ENCODE assay signal across 17 cellular contexts in the genomic region with DNA sequence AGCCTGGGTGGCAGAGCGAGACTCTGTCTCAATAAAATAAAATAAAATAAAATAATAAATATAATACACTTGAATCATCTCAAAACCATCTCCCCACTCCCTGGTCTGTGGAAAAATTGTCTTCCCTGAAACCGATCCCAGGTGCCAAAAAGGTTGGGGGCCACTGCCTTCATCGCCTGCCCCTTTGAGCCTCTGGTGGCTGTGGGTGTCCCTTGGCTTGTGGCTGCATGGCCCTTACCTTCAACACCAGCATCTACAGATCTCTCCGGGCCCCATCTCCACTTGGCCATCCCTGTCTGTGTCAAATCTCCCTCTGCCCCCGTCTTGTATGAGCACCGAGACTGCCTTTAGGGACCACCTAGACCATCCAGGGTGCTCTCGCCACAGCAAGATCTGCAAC.
DNase-seq lines count a peak whose midpoint lies in the region; ATAC-seq and TF ChIP-seq lines count a peak whose summit lies in the region.
"Had no signal": no experiment of that assay in that cellular context is flagged by ENCODE, and none has a peak within 500 bp of the region (broad histone marks: within the 10 kb centered on the region; RNA-seq: fewer than 3 reads in every experiment).

No MANE protein-coding gene starts in this region.

- in situ Hi-C loops in transverse colon (cut with MboI; ENCODE audit: low pct_ligation_motif_present in 1 of 4, low pct_unique_long_range_greater_than_20kb in 1 of 4, low sequenced_read_pairs in 3 of 4): no loop called here

- peak overlapping the region; percentile 39 for H2BK5ac ChIP-seq in neuronal stem cell (ENCODE audit: low read length)

- no peak overlapping the region for H3K27ac ChIP-seq in neuronal stem cell (replicated peaks; ENCODE audit: low read length)
- H3K27ac ChIP-seq in transverse colon: peak overlapping the region; percentile 87 to 91 (median 90)

- H3K4me3 ChIP-seq in neuronal stem cell (ENCODE audit: low read length in 2 of 2): no peak overlapping the region
- H3K4me3 ChIP-seq in transverse colon: no peak overlapping the region
- H3K4me3 ChIP-seq: left lung had no signal

- TF ChIP-seq POLR2A in transverse colon (IDR thresholded peaks at IDR 0.05): no peak

- H2BK120ac ChIP-seq in neuronal stem cell (ENCODE audit: low read depth, low read length): peak overlapping the region; percentile 42

- no peak overlapping the region for H2BK12ac ChIP-seq in neuronal stem cell (ENCODE audit: low read length)

- H3K4me1 Mint-ChIP-seq in chondrocyte (ENCODE audit: low read depth): peaks cover 86% of the 10 kb centered on the region

- no peaks in the 10 kb centered on the region for H3K36me3 ChIP-seq in neuronal stem cell (replicated peaks in 1 of 2; ENCODE audit: control insufficient read depth in 2 of 2, insufficient read depth in 2 of 2, low read length in 2 of 2)
- H3K36me3 ChIP-seq in transverse colon: no peaks in the 10 kb centered on the region
- H3K36me3 ChIP-seq: left lung had no signal

- no peaks in the 10 kb centered on the region for H3K27me3 Mint-ChIP-seq in chondrocyte (ENCODE audit: low read depth)

- H3K27me3 ChIP-seq in neuronal stem cell (ENCODE audit: control insufficient read depth in 3 of 3, insufficient read depth in 3 of 3, low read depth in 1 of 3, low read length in 3 of 3) (no peaks in the 10 kb centered on the region), transverse colon (no peaks in the 10 kb centered on the region)
- H3K27me3 ChIP-seq: left lung had no signal

- H4K8ac ChIP-seq in neuronal stem cell (ENCODE audit: low read depth, low read length): no peak overlapping the region

- no peak overlapping the region for H3K4me2 ChIP-seq in neuronal stem cell (ENCODE audit: insufficient read depth, low read length, poor library complexity, severe bottlenecking)

- no peak for TF ChIP-seq EP300 in transverse colon (IDR thresholded peaks at IDR 0.05; ENCODE audit: low read depth)

- H3K4me3 Mint-ChIP-seq in chondrocyte (ENCODE audit: unreplicated experiment): no peak overlapping the region

- H3K9me3 ChIP-seq in neuronal stem cell (replicated peaks in 1 of 2; ENCODE audit: control insufficient read depth in 2 of 2, insufficient read depth in 1 of 2, low read depth in 1 of 2, low read length in 2 of 2) (no peaks in the 10 kb centered on the region), transverse colon (no peaks in the 10 kb centered on the region)
- H3K9me3 ChIP-seq: left lung had no signal

- peak overlapping the region; percentile 70 for H3K18ac ChIP-seq in neuronal stem cell (ENCODE audit: low read length)

- ATAC-seq in Right ventricle myocardium superior (ENCODE audit: poor library complexity) (no peak), left ventricle myocardium superior (no peak), HG02642 (IDR thresholded peaks at IDR 0.05; ENCODE audit: poor library complexity, unreplicated experiment) (no peak)
- ATAC-seq: stimulated activated naive CD8-positive, alpha-beta T cell treated with anti-CD3 and anti-CD28 coated beads, Interleukin-15, Interleukin-2, amounts not matched to agents 100 U/mL and 50 U/mL, for 24 hours had no signal

- DNase-seq in Right ventricle myocardium superior: peak; percentile 36
- no peak for DNase-seq in left ventricle myocardium superior
- peak; percentile 48 for DNase-seq in chondrocyte (ENCODE audit: low spot score)
- DNase-seq in neuronal stem cell (ENCODE audit: low spot score): no peak
- peak; percentile 8 for DNase-seq in transverse colon
- no peak for DNase-seq in iPS-NIHi7 (ENCODE audit: extremely low spot score)
- no peak for DNase-seq in SHP77 (lab: John Stamatoyannopoulos, UW)
- DNase-seq: activated CD4-positive, alpha-beta T cell treated with anti-CD3 and anti-CD28 coated beads for 1 hour; activated CD8-positive, alpha-beta memory T cell treated with anti-CD3 and anti-CD28 coated beads, Interleukin-2, amount 50 U/mL, for 48 hours; activated naive CD4-positive, alpha-beta T cell treated with anti-CD3 and anti-CD28 coated beads, Interleukin-2, amount 50 U/mL, for 16 hours; effector memory CD4-positive, alpha-beta T cell; NCI-H1105; NCI-H2171 treated with DMSO at 0.1 percent for 48 hours; stimulated activated CD4-positive, alpha-beta T cell treated with anti-CD3 and anti-CD28 coated beads, Interleukin-15, amount 100 ng/mL, for 24 hours; stimulated activated naive CD8-positive, alpha-beta T cell treated with anti-CD3 and anti-CD28 coated beads, Interleukin-15, Interleukin-2, amounts not matched to agents 100 U/mL and 50 U/mL, for 24 hours had no signal

- no peak overlapping the region for H3K9ac ChIP-seq in neuronal stem cell (ENCODE audit: low read depth, low read length, poor library complexity)

- peak overlapping the region; percentile 68 for H3K23ac ChIP-seq in neuronal stem cell (ENCODE audit: low read depth, low read length, poor library complexity)

- peaks cover 2% of the 10 kb centered on the region for H3K79me1 ChIP-seq in neuronal stem cell (ENCODE audit: low read depth, low read length)

- peak overlapping the region; percentile 79 for H3K4ac ChIP-seq in neuronal stem cell (ENCODE audit: low read length)

- H2BK15ac ChIP-seq in neuronal stem cell (ENCODE audit: low read length): no peak overlapping the region

- WGBS in neuronal stem cell (ENCODE audit: extremely low coverage in 2 of 2, insufficient read length in 2 of 2, insufficient replicate concordance in 1 of 2), 2 donors: no CpG with 5 or more reads among the region's 7 CpGs
- WGBS in transverse colon (ENCODE audit: low coverage in 1 of 2), 2 donors: 94 to 100% methylated on average over 1 to 7 of the region's 7 CpGs

- TF ChIP-seq CTCF in chondrocyte (IDR thresholded peaks at IDR 0.05) (no peak), transverse colon (IDR thresholded peaks at IDR 0.05) (no peak)

- H2AFZ ChIP-seq in neuronal stem cell (ENCODE audit: low read length): no peak overlapping the region

- H3K27ac Mint-ChIP-seq in chondrocyte (ENCODE audit: unreplicated experiment): peak overlapping the region; percentile 53

- intact Hi-C loops in Right ventricle myocardium superior (cut with DNase I): no loop called here
- intact Hi-C loops in left ventricle myocardium superior (cut with micrococcal nuclease): no loop called here
- intact Hi-C loops in transverse colon (cut with DNase I; ENCODE audit: low total_unique reads): no loop called here

- no peaks in the 10 kb centered on the region for H3K36me3 Mint-ChIP-seq in chondrocyte (ENCODE audit: low read depth)

- H3K14ac ChIP-seq in neuronal stem cell (ENCODE audit: low read length): no peak overlapping the region

- no peaks in the 10 kb centered on the region for H3K9me3 Mint-ChIP-seq in chondrocyte (ENCODE audit: low read depth)

- peak overlapping the region; percentile 91 for H2AK5ac ChIP-seq in neuronal stem cell (ENCODE audit: low read depth, low read length)

- H3K4me1 ChIP-seq in neuronal stem cell (ENCODE audit: control insufficient read depth in 2 of 2, insufficient read depth in 1 of 2, low read depth in 1 of 2, low read length in 2 of 2): peaks cover 17 to 28% of the 10 kb centered on the region in 2 donors
- peaks cover 31 to 66% (median 53%) of the 10 kb centered on the region in 4 donors for H3K4me1 ChIP-seq in transverse colon

- H4K91ac ChIP-seq in neuronal stem cell (ENCODE audit: low read depth, low read length, poor library complexity): no peak overlapping the region

Comparison
In these comparisons a context has a peak if more than half of its experiments do, and no peak if none do; other contexts are left out.
1. DNase-seq: peak in Right ventricle myocardium superior (single experiment), chondrocyte (single experiment) and transverse colon (single experiment); none in left ventricle myocardium superior (single experiment), neuronal stem cell (single experiment), iPS-NIHi7 (single experiment) and SHP77 (0 of 2).